In genomic region chr1:215568287-215568692, GRCh38 we compare ENCODE assay signal across 8 cellular contexts. TPM values are rescaled to one million over a fixed set of nuclear protein-coding genes. Genes with fewer than 3 reads are reported as not detected.
A peak's percentile ranks its signal among the peaks of the same experiment; 100 is the strongest.
DNase-seq lines count a peak whose midpoint lies in the region; ATAC-seq and TF ChIP-seq lines count a peak whose summit lies in the region.

No MANE protein-coding gene starts in this region.

- H3K27ac ChIP-seq in stomach: peak overlapping the region; percentile 92 to 98 (median 96)

- no peaks in the 10 kb centered on the region for H3K27me3 ChIP-seq in kidney epithelial cell (ENCODE audit: control insufficient read depth, insufficient read depth, low read length)
- no peaks in the 10 kb centered on the region for H3K27me3 ChIP-seq in stomach

- no peak overlapping the region for H3K27ac Mint-ChIP-seq in activated naive CD4-positive, alpha-beta T cell treated with anti-CD3 and anti-CD28 coated beads, Interleukin-2, amount 50 U/mL, for 24 hours
- peak overlapping the region in 1 of 2 donors; percentile 63 for H3K27ac Mint-ChIP-seq in activated naive CD4-positive, alpha-beta T cell treated with anti-CD3 and anti-CD28 coated beads, Interleukin-2, amount 50 U/mL, for 72 hours

- no peaks in the 10 kb centered on the region for H3K36me3 Mint-ChIP-seq in activated naive CD4-positive, alpha-beta T cell treated with anti-CD3 and anti-CD28 coated beads, Interleukin-2, amount 50 U/mL, for 24 hours
- H3K36me3 Mint-ChIP-seq in activated naive CD4-positive, alpha-beta T cell treated with anti-CD3 and anti-CD28 coated beads, Interleukin-2, amount 50 U/mL, for 72 hours: peaks cover 0 to 6% of the 10 kb centered on the region in 2 donors

- no peaks in the 10 kb centered on the region for H3K9me3 ChIP-seq in stomach

- H3K27me3 Mint-ChIP-seq in activated naive CD4-positive, alpha-beta T cell treated with anti-CD3 and anti-CD28 coated beads, Interleukin-2, amount 50 U/mL, for 24 hours: no peaks in the 10 kb centered on the region

- TF ChIP-seq EP300 in stomach (IDR thresholded peaks at IDR 0.05): no peak

- no peak for TF ChIP-seq POLR2A in stomach (IDR thresholded peaks at IDR 0.05)

- TF ChIP-seq CTCF in kidney epithelial cell (IDR thresholded peaks at IDR 0.05; ENCODE audit: insufficient read depth, low read length, poor library complexity, severe bottlenecking): no peak
- TF ChIP-seq CTCF in stomach (IDR thresholded peaks at IDR 0.05): no peak

- WGBS in stomach, 5 donors: 0 to 9% (median 6%) methylated on average over 4 to 5 of the region's 5 CpGs

- no peak for ATAC-seq in activated naive CD4-positive, alpha-beta T cell treated with anti-CD3 and anti-CD28 coated beads, Interleukin-2, amount 50 U/mL, for 72 hours
- no peak for ATAC-seq in GM21786 (IDR thresholded peaks at IDR 0.05; ENCODE audit: unreplicated experiment)

- no peak for DNase-seq in activated naive CD4-positive, alpha-beta T cell treated with anti-CD3 and anti-CD28 coated beads, Interleukin-2, amount 50 U/mL, for 72 hours (ENCODE audit: low spot score in 2 of 2)
- DNase-seq in NCI-H774 (lab: John Stamatoyannopoulos, UW) (peak; percentile 13), cerebellum (ENCODE audit: low spot score) (peak; percentile 47), kidney epithelial cell (ENCODE audit: low read depth) (no peak), stomach (no peak), mucosa of gallbladder (ENCODE audit: low spot score) (no peak)

- peaks cover 40% of the 10 kb centered on the region for H3K4me1 Mint-ChIP-seq in activated naive CD4-positive, alpha-beta T cell treated with anti-CD3 and anti-CD28 coated beads, Interleukin-2, amount 50 U/mL, for 24 hours

- no peaks in the 10 kb centered on the region for H3K9me3 Mint-ChIP-seq in activated naive CD4-positive, alpha-beta T cell treated with anti-CD3 and anti-CD28 coated beads, Interleukin-2, amount 50 U/mL, for 24 hours
- H3K9me3 Mint-ChIP-seq in activated naive CD4-positive, alpha-beta T cell treated with anti-CD3 and anti-CD28 coated beads, Interleukin-2, amount 50 U/mL, for 72 hours: no peaks in the 10 kb centered on the region

- peak overlapping the region; percentile 88 for H3K4me3 Mint-ChIP-seq in activated naive CD4-positive, alpha-beta T cell treated with anti-CD3 and anti-CD28 coated beads, Interleukin-2, amount 50 U/mL, for 24 hours

- intact Hi-C loops in stomach (cut with DNase I; ENCODE audit: low total_unique reads): no loop called here

- H3K4me3 ChIP-seq in kidney epithelial cell (ENCODE audit: low read depth, low read length) (peak overlapping the region; percentile 94), stomach (peak overlapping the region; percentile 87 to 92 (median 89))

- H3K36me3 ChIP-seq in kidney epithelial cell (ENCODE audit: control insufficient read depth, insufficient read depth, low read length): no peaks in the 10 kb centered on the region
- no peaks in the 10 kb centered on the region for H3K36me3 ChIP-seq in stomach

- H3K4me1 ChIP-seq in stomach: peaks cover 32 to 57% (median 45%) of the 10 kb centered on the region in 4 donors

RNA-seq across cellular contexts. Expression of gene KCTD3, which starts 1.2 kb away (rescaled TPM):
- 1 to 10 TPM in 1 of 2 donors, under 1 TPM in 1; 0.59 to 6.5 TPM for total RNA-seq in activated naive CD4-positive, alpha-beta T cell treated with anti-CD3 and anti-CD28 coated beads, Interleukin-2, amount 50 U/mL, for 72 hours
- total RNA-seq in cerebellum (80.5 TPM), kidney epithelial cell (16.6 and 16.9 TPM in 2 replicates), stomach (100 to 1,000 TPM in 2 of 5 donors, 10 to 100 TPM in 3; 19.4 to 156 (median 39.3) TPM), mucosa of gallbladder (55.7 TPM)
- polyA plus RNA-seq in stomach: 10 to 100 TPM; 31.6 to 34.2 (median 32.6) TPM

Comparison
In these comparisons a context has a peak if more than half of its experiments do, and no peak if none do; other contexts are left out.
1. DNase-seq: peak in NCI-H774 (single experiment) and cerebellum (single experiment); none in activated naive CD4-positive, alpha-beta T cell treated with anti-CD3 and anti-CD28 coated beads, Interleukin-2, amount 50 U/mL, for 72 hours (0 of 2), kidney epithelial cell (single experiment), stomach (single experiment) and mucosa of gallbladder (single experiment).